In genomic region chr5:111197523-111197922, GRCh38 we compare ENCODE assay signal across 13 cellular contexts. TPM values are rescaled to one million over a fixed set of nuclear protein-coding genes. Genes with fewer than 3 reads are reported as not detected.
DNase-seq lines count a peak whose midpoint lies in the region; ATAC-seq and TF ChIP-seq lines count a peak whose summit lies in the region.
"Had no signal": no experiment of that assay in that cellular context is flagged by ENCODE, and none has a peak within 500 bp of the region (broad histone marks: within the 10 kb centered on the region; RNA-seq: fewer than 3 reads in every experiment).

No MANE protein-coding gene starts in this region.

- H3K4me3 ChIP-seq in BE2C (ENCODE audit: low read depth, low read length): peak overlapping the region; percentile 11
- no peak overlapping the region for H3K4me3 ChIP-seq in liver (ENCODE audit: low read depth in 1 of 3, low read length in 3 of 3)
- no peak overlapping the region for H3K4me3 ChIP-seq in thyroid gland (replicated peaks in 1 of 3)
- no peak overlapping the region for H3K4me3 ChIP-seq in aorta (ENCODE audit: low read length in 2 of 2)
- no peak overlapping the region for H3K4me3 ChIP-seq in testis
- H3K4me3 ChIP-seq: PC-9, spleen had no signal

- intact Hi-C loops in thyroid gland (cut with DNase I): no loop called here
- intact Hi-C loops in aorta (cut with DNase I): no loop called here
- intact Hi-C loops in testis (cut with DNase I; ENCODE audit: low total_unique reads): no loop called here

- DNase-seq in BE2C: peak; percentile 81
- DNase-seq in HK-2 (ENCODE audit: unreplicated experiment): peak; percentile 0
- DNase-seq in amniotic epithelial cell (ENCODE audit: low read depth): peak; percentile 11
- no peak for DNase-seq in thyroid gland
- no peak for DNase-seq in aorta
- no peak for DNase-seq in testis
- DNase-seq in immature natural killer cell: no peak
- DNase-seq: Caco-2; naive thymus-derived CD8-positive, alpha-beta T cell; PC-9; spleen had no signal

- ATAC-seq in aorta (ENCODE audit: low FRiP score): no peak
- ATAC-seq: naive thymus-derived CD8-positive, alpha-beta T cell had no signal

- no peak overlapping the region for H3K27ac Mint-ChIP-seq in immature natural killer cell

- H3K9ac ChIP-seq in liver (ENCODE audit: low read depth in 1 of 2, low read length in 2 of 2): no peak overlapping the region

- no peaks in the 10 kb centered on the region for H3K4me1 Mint-ChIP-seq in immature natural killer cell

- H3K36me3 ChIP-seq in BE2C: no peaks in the 10 kb centered on the region
- H3K36me3 ChIP-seq in liver (ENCODE audit: control insufficient read depth in 4 of 4, insufficient read depth in 3 of 4, low read depth in 1 of 4, low read length in 3 of 4): no peaks in the 10 kb centered on the region
- no peaks in the 10 kb centered on the region for H3K36me3 ChIP-seq in thyroid gland
- H3K36me3 ChIP-seq in aorta (ENCODE audit: control insufficient read depth in 1 of 2, insufficient read depth in 2 of 2, low read length in 1 of 2): no peaks in the 10 kb centered on the region
- H3K36me3 ChIP-seq in testis (ENCODE audit: low read depth, missing control alignments): no peaks in the 10 kb centered on the region
- H3K36me3 ChIP-seq: spleen had no signal

- TF ChIP-seq CTCF in BE2C (IDR thresholded peaks at IDR 0.05; ENCODE audit: low read depth, low read length) (no peak), liver (IDR thresholded peaks at IDR 0.05; ENCODE audit: low read depth, low read length, missing input control) (no peak), thyroid gland (IDR thresholded peaks at IDR 0.05) (no peak), testis (IDR thresholded peaks at IDR 0.05) (no peak)

- WGBS in liver: 2% methylated on average over 1 of the region's 1 CpG
- WGBS in thyroid gland, 2 donors: 9 to 11% methylated on average over 1 of the region's 1 CpG
- WGBS in aorta, 2 donors: 0 to 5% methylated on average over 1 of the region's 1 CpG
- 21 to 36% methylated on average over 1 of the region's 1 CpG for WGBS in testis, 2 donors

- no peaks in the 10 kb centered on the region for H3K27me3 ChIP-seq in BE2C
- no peaks in the 10 kb centered on the region for H3K27me3 ChIP-seq in liver (ENCODE audit: control insufficient read depth in 4 of 4, insufficient read depth in 4 of 4, low read length in 3 of 4)
- no peaks in the 10 kb centered on the region for H3K27me3 ChIP-seq in thyroid gland
- H3K27me3 ChIP-seq in aorta (ENCODE audit: control insufficient read depth in 1 of 2, insufficient read depth in 2 of 2, low read length in 1 of 2): no peaks in the 10 kb centered on the region
- no peaks in the 10 kb centered on the region for H3K27me3 ChIP-seq in testis

- H3K4me3 Mint-ChIP-seq in immature natural killer cell: no peak overlapping the region
- H3K4me3 Mint-ChIP-seq: naive thymus-derived CD8-positive, alpha-beta T cell had no signal

- no peaks in the 10 kb centered on the region for H3K36me3 Mint-ChIP-seq in immature natural killer cell
- H3K36me3 Mint-ChIP-seq: naive thymus-derived CD8-positive, alpha-beta T cell had no signal

- H3K27ac ChIP-seq in liver (ENCODE audit: low read depth in 1 of 2, low read length in 2 of 2) (no peak overlapping the region), thyroid gland (no peak overlapping the region), aorta (ENCODE audit: low read depth in 1 of 2, low read length in 2 of 2) (no peak overlapping the region), testis (no peak overlapping the region)
- H3K27ac ChIP-seq: HL-60, PC-9, spleen had no signal

- peaks cover 0 to 3% (median under 1%) of the 10 kb centered on the region in 6 donors for H3K9me3 Mint-ChIP-seq in immature natural killer cell
- H3K9me3 Mint-ChIP-seq: naive thymus-derived CD8-positive, alpha-beta T cell had no signal

- peaks cover 0 to 6% (median 0%) of the 10 kb centered on the region in 3 donors for H3K27me3 Mint-ChIP-seq in immature natural killer cell (ENCODE audit: low read depth in 3 of 3)

- H3K4me1 ChIP-seq in BE2C (peaks cover 5% of the 10 kb centered on the region; the same call in 1 of the 2 replicates), liver (ENCODE audit: control insufficient read depth in 4 of 4, insufficient read depth in 4 of 4, low read length in 3 of 4) (peaks cover 0 to 2% (median 0%) of the 10 kb centered on the region in 4 donors), thyroid gland (no peaks in the 10 kb centered on the region), aorta (ENCODE audit: control insufficient read depth in 1 of 2, insufficient read depth in 2 of 2, low read length in 2 of 2) (no peaks in the 10 kb centered on the region), testis (no peaks in the 10 kb centered on the region)
- H3K4me1 ChIP-seq: Caco-2, spleen had no signal

- no peak for TF ChIP-seq POLR2A in thyroid gland (IDR thresholded peaks at IDR 0.05)
- no peak for TF ChIP-seq POLR2A in testis (IDR thresholded peaks at IDR 0.05)

- H3K9me3 ChIP-seq in BE2C (no peaks in the 10 kb centered on the region), liver (ENCODE audit: control insufficient read depth in 4 of 4, low read length in 3 of 4) (no peaks in the 10 kb centered on the region), thyroid gland (no peaks in the 10 kb centered on the region), aorta (ENCODE audit: control insufficient read depth, low read length) (no peaks in the 10 kb centered on the region), testis (no peaks in the 10 kb centered on the region)
- H3K9me3 ChIP-seq: Caco-2, spleen had no signal

- no peak for TF ChIP-seq RAD21 in liver (IDR thresholded peaks at IDR 0.05)

TF ChIP-seq in liver, 16 proteins besides CTCF, POLR2A, EP300 and RAD21:
- TF ChIP-seq HNF4A (conservative IDR thresholded peaks at IDR 0.05): peak; percentile 46 to 54
- TF ChIP-seq EGR1 (IDR thresholded peaks at IDR 0.05; ENCODE audit: low read depth in 2 of 2): no peak

RNA-seq across cellular contexts. Expression of gene CAMK4, which starts 26.7 kb away (rescaled TPM):
- polyA plus RNA-seq in BE2C (2012; ENCODE audit: insufficient read depth, insufficient read length, low read depth): 88.5 TPM
- total RNA-seq in liver (1 to 10 TPM; 1.2 to 1.4 TPM), thyroid gland (1 to 10 TPM in 3 of 4 donors, under 1 TPM in 1; 0.45 to 2.5 (median 1.4) TPM), aorta (under 1 TPM; 0.62 to 0.90 TPM), testis (10 to 100 TPM; 35.4 to 60.3 TPM)
- polyA plus RNA-seq in liver (1 to 10 TPM in 1 of 2 donors, under 1 TPM in 1; 0.27 to 1.2 TPM), aorta (under 1 TPM in 1 of 2 donors, not detected in 1; 0.08 TPM), testis (ENCODE audit: insufficient read depth, low read depth, low replicate concordance) (76.9 TPM), immature natural killer cell (1 to 10 TPM in 2 of 3 donors, under 1 TPM in 1; 0.86 to 4.5 (median 1.8) TPM)
- total RNA-seq: Caco-2, PC-9 had no signal

Comparison
In these comparisons a context has a peak if more than half of its experiments do, and no peak if none do; other contexts are left out.
1. DNase-seq: peak in BE2C (single experiment), HK-2 (single experiment) and amniotic epithelial cell (single experiment); none in thyroid gland (0 of 2), aorta (0 of 2), testis (single experiment) and immature natural killer cell (0 of 3).
2. RNA of gene CAMK4, which starts 26.7 kb away (total RNA-seq): 35.4 to 60.3 TPM in testis; 0.45 to 2.5 TPM in thyroid gland, 1.2 to 1.4 TPM in liver and 0.62 to 0.90 TPM in aorta; every median in the first group is over 10 times any median in the second.